ENCODE assay signal across 4 cellular contexts in genomic region chr22:15652738-15653137, GRCh38. TPM values are rescaled to one million over a fixed set of nuclear protein-coding genes. Genes with fewer than 3 reads are reported as not detected.
"Had no signal": no experiment of that assay in that cellular context is flagged by ENCODE, and none has a peak within 500 bp of the region (broad histone marks: within the 10 kb centered on the region; RNA-seq: fewer than 3 reads in every experiment).

No MANE protein-coding gene starts in this region.

RNA-seq across cellular contexts. Expression of gene POTEH, which starts 37.1 kb away (rescaled TPM):
- total RNA-seq: LHCN-M2, M059J, MCF 10A, NCI-H460 had no signal
